1 cellular context compared by ENCODE assay signal in the genomic region with DNA sequence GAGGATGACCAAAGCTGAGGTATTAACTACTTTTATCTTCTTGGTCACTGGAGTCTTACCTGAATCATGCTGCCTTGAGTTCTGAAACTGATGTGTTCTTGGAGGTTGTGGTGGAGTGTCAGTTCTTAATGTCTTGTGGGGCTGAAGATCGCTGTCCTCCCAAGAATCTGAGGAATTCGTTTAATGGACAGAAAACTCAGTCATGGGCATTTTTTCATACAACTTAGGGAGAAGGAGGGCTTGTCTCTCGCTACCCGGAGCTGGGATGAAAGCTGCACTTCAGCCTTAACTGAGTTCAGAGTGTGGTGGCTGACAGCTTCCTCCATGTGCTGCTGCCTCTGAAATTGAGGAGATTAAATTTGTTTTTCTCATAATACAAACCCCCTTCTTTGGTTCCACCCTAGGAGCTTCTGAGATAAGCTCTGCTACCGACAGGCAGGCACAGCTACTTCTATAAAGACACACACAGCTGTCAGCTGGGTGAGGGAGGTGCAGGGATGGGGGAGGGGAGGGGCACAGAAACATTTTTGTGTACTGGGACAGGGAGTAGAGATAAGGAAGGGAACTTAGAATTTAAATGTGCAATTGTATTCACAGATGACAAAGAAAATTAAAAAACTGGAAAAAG.
TF ChIP-seq lines count a peak whose summit lies in the region.

No MANE protein-coding gene starts in this region.

TF ChIP-seq in WTC11, 78 proteins besides CTCF, POLR2A, EP300 and RAD21 (continued from another document):
- TF ChIP-seq, protein P1, sequence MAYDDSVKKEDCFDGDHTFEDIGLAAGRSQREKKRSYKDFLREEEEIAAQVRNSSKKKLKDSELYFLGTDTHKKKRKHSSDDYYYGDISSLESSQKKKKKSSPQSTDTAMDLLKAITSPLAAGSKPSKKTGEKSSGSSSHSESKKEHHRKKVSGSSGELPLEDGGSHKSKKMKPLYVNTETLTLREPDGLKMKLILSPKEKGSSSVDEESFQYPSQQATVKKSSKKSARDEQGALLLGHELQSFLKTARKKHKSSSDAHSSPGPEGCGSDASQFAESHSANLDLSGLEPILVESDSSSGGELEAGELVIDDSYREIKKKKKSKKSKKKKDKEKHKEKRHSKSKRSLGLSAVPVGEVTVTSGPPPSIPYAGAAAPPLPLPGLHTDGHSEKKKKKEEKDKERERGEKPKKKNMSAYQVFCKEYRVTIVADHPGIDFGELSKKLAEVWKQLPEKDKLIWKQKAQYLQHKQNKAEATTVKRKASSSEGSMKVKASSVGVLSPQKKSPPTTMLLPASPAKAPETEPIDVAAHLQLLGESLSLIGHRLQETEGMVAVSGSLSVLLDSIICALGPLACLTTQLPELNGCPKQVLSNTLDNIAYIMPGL (CRISPR knock-in tag; IDR thresholded peaks at IDR 0.05) = no peak
- TF ChIP-seq, protein P2, sequence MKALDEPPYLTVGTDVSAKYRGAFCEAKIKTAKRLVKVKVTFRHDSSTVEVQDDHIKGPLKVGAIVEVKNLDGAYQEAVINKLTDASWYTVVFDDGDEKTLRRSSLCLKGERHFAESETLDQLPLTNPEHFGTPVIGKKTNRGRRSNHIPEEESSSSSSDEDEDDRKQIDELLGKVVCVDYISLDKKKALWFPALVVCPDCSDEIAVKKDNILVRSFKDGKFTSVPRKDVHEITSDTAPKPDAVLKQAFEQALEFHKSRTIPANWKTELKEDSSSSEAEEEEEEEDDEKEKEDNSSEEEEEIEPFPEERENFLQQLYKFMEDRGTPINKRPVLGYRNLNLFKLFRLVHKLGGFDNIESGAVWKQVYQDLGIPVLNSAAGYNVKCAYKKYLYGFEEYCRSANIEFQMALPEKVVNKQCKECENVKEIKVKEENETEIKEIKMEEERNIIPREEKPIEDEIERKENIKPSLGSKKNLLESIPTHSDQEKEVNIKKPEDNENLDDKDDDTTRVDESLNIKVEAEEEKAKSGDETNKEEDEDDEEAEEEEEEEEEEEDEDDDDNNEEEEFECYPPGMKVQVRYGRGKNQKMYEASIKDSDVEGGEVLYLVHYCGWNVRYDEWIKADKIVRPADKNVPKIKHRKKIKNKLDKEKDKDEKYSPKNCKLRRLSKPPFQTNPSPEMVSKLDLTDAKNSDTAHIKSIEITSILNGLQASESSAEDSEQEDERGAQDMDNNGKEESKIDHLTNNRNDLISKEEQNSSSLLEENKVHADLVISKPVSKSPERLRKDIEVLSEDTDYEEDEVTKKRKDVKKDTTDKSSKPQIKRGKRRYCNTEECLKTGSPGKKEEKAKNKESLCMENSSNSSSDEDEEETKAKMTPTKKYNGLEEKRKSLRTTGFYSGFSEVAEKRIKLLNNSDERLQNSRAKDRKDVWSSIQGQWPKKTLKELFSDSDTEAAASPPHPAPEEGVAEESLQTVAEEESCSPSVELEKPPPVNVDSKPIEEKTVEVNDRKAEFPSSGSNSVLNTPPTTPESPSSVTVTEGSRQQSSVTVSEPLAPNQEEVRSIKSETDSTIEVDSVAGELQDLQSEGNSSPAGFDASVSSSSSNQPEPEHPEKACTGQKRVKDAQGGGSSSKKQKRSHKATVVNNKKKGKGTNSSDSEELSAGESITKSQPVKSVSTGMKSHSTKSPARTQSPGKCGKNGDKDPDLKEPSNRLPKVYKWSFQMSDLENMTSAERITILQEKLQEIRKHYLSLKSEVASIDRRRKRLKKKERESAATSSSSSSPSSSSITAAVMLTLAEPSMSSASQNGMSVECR (CRISPR knock-in tag; IDR thresholded peaks at IDR 0.05; ENCODE audit: borderline replicate concordance) = no peak
- no peak for TF ChIP-seq PRDM15 (CRISPR knock-in tag; IDR thresholded peaks at IDR 0.05)
- TF ChIP-seq, protein P3, sequence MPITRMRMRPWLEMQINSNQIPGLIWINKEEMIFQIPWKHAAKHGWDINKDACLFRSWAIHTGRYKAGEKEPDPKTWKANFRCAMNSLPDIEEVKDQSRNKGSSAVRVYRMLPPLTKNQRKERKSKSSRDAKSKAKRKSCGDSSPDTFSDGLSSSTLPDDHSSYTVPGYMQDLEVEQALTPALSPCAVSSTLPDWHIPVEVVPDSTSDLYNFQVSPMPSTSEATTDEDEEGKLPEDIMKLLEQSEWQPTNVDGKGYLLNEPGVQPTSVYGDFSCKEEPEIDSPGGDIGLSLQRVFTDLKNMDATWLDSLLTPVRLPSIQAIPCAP (CRISPR knock-in tag; IDR thresholded peaks at IDR 0.05) = no peak
- TF ChIP-seq ERG (CRISPR knock-in tag; IDR thresholded peaks at IDR 0.05) = no peak
- no peak for TF ChIP-seq SMAD3 (CRISPR knock-in tag; IDR thresholded peaks at IDR 0.05; ENCODE audit: borderline replicate concordance)
- TF ChIP-seq, protein P4, sequence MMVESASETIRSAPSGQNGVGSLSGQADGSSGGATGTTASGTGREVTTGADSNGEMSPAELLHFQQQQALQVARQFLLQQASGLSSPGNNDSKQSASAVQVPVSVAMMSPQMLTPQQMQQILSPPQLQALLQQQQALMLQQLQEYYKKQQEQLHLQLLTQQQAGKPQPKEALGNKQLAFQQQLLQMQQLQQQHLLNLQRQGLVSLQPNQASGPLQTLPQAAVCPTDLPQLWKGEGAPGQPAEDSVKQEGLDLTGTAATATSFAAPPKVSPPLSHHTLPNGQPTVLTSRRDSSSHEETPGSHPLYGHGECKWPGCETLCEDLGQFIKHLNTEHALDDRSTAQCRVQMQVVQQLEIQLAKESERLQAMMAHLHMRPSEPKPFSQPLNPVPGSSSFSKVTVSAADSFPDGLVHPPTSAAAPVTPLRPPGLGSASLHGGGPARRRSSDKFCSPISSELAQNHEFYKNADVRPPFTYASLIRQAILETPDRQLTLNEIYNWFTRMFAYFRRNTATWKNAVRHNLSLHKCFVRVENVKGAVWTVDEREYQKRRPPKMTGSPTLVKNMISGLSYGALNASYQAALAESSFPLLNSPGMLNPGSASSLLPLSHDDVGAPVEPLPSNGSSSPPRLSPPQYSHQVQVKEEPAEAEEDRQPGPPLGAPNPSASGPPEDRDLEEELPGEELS (CRISPR knock-in tag; IDR thresholded peaks at IDR 0.05) = no peak
- TF ChIP-seq NFATC4 (CRISPR knock-in tag; IDR thresholded peaks at IDR 0.05) = no peak
- TF ChIP-seq, protein P5, sequence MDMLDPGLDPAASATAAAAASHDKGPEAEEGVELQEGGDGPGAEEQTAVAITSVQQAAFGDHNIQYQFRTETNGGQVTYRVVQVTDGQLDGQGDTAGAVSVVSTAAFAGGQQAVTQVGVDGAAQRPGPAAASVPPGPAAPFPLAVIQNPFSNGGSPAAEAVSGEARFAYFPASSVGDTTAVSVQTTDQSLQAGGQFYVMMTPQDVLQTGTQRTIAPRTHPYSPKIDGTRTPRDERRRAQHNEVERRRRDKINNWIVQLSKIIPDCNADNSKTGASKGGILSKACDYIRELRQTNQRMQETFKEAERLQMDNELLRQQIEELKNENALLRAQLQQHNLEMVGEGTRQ (CRISPR knock-in tag; IDR thresholded peaks at IDR 0.05) = no peak
- no peak for TF ChIP-seq FOXK1 (CRISPR knock-in tag; IDR thresholded peaks at IDR 0.05)
- TF ChIP-seq FOXJ3 (CRISPR knock-in tag; IDR thresholded peaks at IDR 0.05; ENCODE audit: borderline replicate concordance) = no peak
- no peak for TF ChIP-seq E2F4 (CRISPR knock-in tag; IDR thresholded peaks at IDR 0.05; ENCODE audit: borderline replicate concordance, low read depth)
- TF ChIP-seq, protein P6, sequence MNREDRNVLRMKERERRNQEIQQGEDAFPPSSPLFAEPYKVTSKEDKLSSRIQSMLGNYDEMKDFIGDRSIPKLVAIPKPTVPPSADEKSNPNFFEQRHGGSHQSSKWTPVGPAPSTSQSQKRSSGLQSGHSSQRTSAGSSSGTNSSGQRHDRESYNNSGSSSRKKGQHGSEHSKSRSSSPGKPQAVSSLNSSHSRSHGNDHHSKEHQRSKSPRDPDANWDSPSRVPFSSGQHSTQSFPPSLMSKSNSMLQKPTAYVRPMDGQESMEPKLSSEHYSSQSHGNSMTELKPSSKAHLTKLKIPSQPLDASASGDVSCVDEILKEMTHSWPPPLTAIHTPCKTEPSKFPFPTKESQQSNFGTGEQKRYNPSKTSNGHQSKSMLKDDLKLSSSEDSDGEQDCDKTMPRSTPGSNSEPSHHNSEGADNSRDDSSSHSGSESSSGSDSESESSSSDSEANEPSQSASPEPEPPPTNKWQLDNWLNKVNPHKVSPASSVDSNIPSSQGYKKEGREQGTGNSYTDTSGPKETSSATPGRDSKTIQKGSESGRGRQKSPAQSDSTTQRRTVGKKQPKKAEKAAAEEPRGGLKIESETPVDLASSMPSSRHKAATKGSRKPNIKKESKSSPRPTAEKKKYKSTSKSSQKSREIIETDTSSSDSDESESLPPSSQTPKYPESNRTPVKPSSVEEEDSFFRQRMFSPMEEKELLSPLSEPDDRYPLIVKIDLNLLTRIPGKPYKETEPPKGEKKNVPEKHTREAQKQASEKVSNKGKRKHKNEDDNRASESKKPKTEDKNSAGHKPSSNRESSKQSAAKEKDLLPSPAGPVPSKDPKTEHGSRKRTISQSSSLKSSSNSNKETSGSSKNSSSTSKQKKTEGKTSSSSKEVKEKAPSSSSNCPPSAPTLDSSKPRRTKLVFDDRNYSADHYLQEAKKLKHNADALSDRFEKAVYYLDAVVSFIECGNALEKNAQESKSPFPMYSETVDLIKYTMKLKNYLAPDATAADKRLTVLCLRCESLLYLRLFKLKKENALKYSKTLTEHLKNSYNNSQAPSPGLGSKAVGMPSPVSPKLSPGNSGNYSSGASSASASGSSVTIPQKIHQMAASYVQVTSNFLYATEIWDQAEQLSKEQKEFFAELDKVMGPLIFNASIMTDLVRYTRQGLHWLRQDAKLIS (CRISPR knock-in tag; IDR thresholded peaks at IDR 0.05; ENCODE audit: borderline replicate concordance) = no peak
